In the genomic region with DNA sequence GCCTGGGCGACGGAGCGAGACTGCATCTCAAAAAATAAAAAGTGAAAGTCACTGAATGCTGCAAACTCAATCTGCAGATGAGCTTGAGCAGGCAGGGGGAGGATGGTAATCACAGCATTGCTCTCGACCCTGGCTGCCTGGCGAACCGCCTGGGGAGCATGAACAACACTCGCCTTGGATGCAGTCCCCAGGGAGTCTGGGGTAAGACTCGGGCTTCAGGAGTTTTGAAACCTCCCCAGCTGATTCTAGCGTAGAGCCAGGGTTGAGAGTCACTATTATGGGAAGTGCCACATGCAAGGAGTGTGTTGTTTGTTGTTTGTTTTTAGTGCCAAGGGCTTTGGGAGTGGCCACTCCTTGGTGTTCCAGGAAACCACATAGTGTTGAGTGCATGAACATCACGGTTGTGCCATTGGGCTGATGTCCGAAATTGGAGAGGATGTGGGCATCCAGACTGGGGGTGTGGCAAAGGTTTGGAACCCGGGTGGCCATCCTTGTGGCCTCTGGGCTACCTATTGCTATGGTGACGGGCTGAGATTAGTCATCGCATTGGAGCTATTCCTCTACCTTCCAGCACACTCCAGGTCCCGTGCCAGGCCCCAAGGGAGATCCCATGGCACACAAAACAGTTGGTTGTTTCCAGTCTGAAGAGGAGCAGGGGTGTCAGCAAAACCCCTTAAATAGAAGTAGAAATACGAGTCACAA, we compare ENCODE assay signal across 9 cellular contexts.
A peak's percentile ranks its signal among the peaks of the same experiment; 100 is the strongest.
DNase-seq lines count a peak whose midpoint lies in the region; ATAC-seq and TF ChIP-seq lines count a peak whose summit lies in the region.
"Had no signal": no experiment of that assay in that cellular context is flagged by ENCODE, and none has a peak within 500 bp of the region (broad histone marks: within the 10 kb centered on the region; RNA-seq: fewer than 3 reads in every experiment).

No MANE protein-coding gene starts in this region.

- no peaks in the 10 kb centered on the region for H3K9me3 Mint-ChIP-seq in brain

- peak overlapping the region in 4 of 5 experiments; percentile 13 to 92 (median 56) for H3K27ac Mint-ChIP-seq in brain

- H3K36me3 Mint-ChIP-seq in brain = peaks cover 5% of the 10 kb centered on the region

- in situ Hi-C loops in ACHN (cut with HindIII; ENCODE audit: low pct_ligation_motif_present, low pct_unique_long_range_greater_than_20kb, low sequenced_read_pairs) = no loop called here

- peak; percentile 71 for DNase-seq in ACHN
- DNase-seq in HFF-Myc (ENCODE audit: extremely low read depth, low read depth) = peak; percentile 15
- peak; percentile 35 for DNase-seq in medulla oblongata (ENCODE audit: extremely low spot score)
- no peak for DNase-seq in left colon
- DNase-seq in SIG-M5 treated with dmso at 0.1 percent for 504 hours (lab: John Stamatoyannopoulos, UW; ENCODE audit: unreplicated experiment) = no peak
- DNase-seq: retina had no signal

- H3K4me3 Mint-ChIP-seq in brain = no peak overlapping the region

- no peak overlapping the region for H3K4me3 ChIP-seq in HFF-Myc (replicated peaks; ENCODE audit: low read depth, low read length)

- ATAC-seq in left colon (no peak), HG03097 (IDR thresholded peaks at IDR 0.05; ENCODE audit: low FRiP score, unreplicated experiment) (no peak), HG03439 (IDR thresholded peaks at IDR 0.05; ENCODE audit: unreplicated experiment) (no peak)

- peaks cover 23% of the 10 kb centered on the region for H3K4me1 Mint-ChIP-seq in brain

- TF ChIP-seq CTCF in HFF-Myc (IDR thresholded peaks at IDR 0.05; ENCODE audit: low read depth, low read length, missing control alignments) (no peak), brain (conservative IDR thresholded peaks at IDR 0.05) (no peak)

- intact Hi-C loops in left colon (cut with DNase I, micrococcal nuclease) = loop anchor here (5.0 to 10.0 kb wide), 2 partner anchors 245 to 253 kb away; partner anchors contain the start of gene GRK5 (in 1 of the 2)

- H3K27me3 Mint-ChIP-seq in brain = peaks cover 4% of the 10 kb centered on the region

Comparison
In these comparisons a context has a peak if more than half of its experiments do, and no peak if none do; other contexts are left out.
1. DNase-seq: peak in ACHN (single experiment), HFF-Myc (single experiment) and medulla oblongata (single experiment); none in left colon (0 of 2) and SIG-M5 treated with dmso at 0.1 percent for 504 hours (single experiment).